In the genomic region with DNA sequence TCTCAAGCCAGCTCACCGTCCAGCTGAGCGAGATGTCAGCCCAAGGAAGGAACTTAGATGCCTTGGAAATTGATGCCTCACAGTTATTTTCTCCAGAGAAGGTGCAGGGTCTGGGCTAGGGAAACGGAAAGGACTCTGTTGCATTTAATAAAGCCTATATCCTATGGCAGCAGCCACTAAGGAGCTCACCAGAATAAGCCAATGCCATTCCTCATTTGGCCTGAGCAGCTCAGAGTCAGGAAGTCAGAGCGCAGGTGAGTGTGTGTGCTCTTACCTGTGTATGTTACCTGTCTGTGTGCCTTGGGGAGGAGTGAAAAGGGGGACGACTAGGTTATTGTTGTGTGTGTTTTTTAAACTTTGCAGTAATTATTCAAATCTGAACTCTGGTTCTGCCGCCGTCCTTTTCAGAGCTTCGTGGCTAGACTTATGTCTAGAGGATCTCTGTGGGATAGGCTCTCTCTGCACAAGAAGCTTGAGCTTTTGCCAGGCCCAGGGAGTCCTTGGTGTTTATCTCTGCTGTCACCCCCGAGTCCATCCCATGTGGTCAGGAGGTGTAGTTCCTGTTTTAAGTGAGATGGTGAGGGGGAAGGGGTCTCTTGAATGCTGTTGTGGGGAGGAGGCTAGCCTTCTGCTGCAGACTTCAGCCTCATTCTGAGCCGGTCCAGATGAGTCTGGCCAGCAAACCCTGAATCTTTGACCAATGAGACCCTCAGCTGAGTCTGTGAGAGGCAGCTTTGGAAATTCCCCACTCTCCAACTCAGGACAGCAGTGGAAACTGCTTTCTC, we compare ENCODE assay signal across 8 cellular contexts. TPM values are rescaled to one million over a fixed set of nuclear protein-coding genes. Genes with fewer than 3 reads are reported as not detected.
DNase-seq lines count a peak whose midpoint lies in the region; ATAC-seq and TF ChIP-seq lines count a peak whose summit lies in the region.

No MANE protein-coding gene starts in this region.

- H3K4me1 Mint-ChIP-seq in osteocyte (ENCODE audit: unreplicated experiment): peaks cover 27% of the 10 kb centered on the region

- H3K36me3 ChIP-seq in body of pancreas (replicated peaks in 1 of 2; ENCODE audit: insufficient read depth in 1 of 2, low read depth in 2 of 2): no peaks in the 10 kb centered on the region

- 33 to 34% methylated on average over 10 of the region's 10 CpGs for WGBS in body of pancreas, 2 donors

- no peaks in the 10 kb centered on the region for H3K9me3 ChIP-seq in body of pancreas

- peaks cover 19% of the 10 kb centered on the region for H3K27me3 Mint-ChIP-seq in osteocyte (ENCODE audit: unreplicated experiment)

- H3K4me1 ChIP-seq in body of pancreas: peaks cover 29% of the 10 kb centered on the region

- no peak for TF ChIP-seq CTCF in body of pancreas (IDR thresholded peaks at IDR 0.05)
- no peak for TF ChIP-seq CTCF in osteocyte (IDR thresholded peaks at IDR 0.05)

- TF ChIP-seq POLR2A in body of pancreas (IDR thresholded peaks at IDR 0.05) (no peak), GM18505 (IDR thresholded peaks at IDR 0.05; ENCODE audit: borderline replicate concordance, extremely low read depth, insufficient read depth, insufficient read length) (no peak)

- intact Hi-C loops in body of pancreas (cut with DNase I): no loop called here
- intact Hi-C loops in left ventricle myocardium superior (cut with micrococcal nuclease): no loop called here

- no peak overlapping the region for H3K27ac Mint-ChIP-seq in osteocyte (ENCODE audit: unreplicated experiment)

- H3K9me3 Mint-ChIP-seq in osteocyte (ENCODE audit: unreplicated experiment): no peaks in the 10 kb centered on the region

- no peaks in the 10 kb centered on the region for H3K36me3 Mint-ChIP-seq in osteocyte (ENCODE audit: unreplicated experiment)

- DNase-seq in CMK (ENCODE audit: low read depth) (peak; percentile 63), NAMALWA (ENCODE audit: low spot score) (peak; percentile 48), body of pancreas (peak in 1 of 4 donors; percentile 24), osteocyte (ENCODE audit: extremely low spot score, unreplicated experiment) (peak; percentile 54), NCI-H1048 (lab: John Stamatoyannopoulos, UW) (no peak), left ventricle myocardium superior (no peak)

- H3K27me3 ChIP-seq in body of pancreas: no peaks in the 10 kb centered on the region

- peak overlapping the region in 3 of 4 donors; percentile 27 to 49 (median 40) for H3K27ac ChIP-seq in body of pancreas

- H3K4me3 ChIP-seq in body of pancreas: no peak overlapping the region

- ATAC-seq in body of pancreas (peak; percentile 9), left ventricle myocardium superior (no peak), GM18505 (IDR thresholded peaks at IDR 0.05; ENCODE audit: unreplicated experiment) (no peak), HG02759 (IDR thresholded peaks at IDR 0.05; ENCODE audit: unreplicated experiment) (no peak)

- H3K4me3 Mint-ChIP-seq in osteocyte (ENCODE audit: unreplicated experiment): peak overlapping the region; percentile 80

RNA-seq across cellular contexts. Expression of gene TMCC2, which starts 2.4 kb away (rescaled TPM):
- 1 to 10 TPM; 1.3 to 1.6 TPM for total RNA-seq in body of pancreas
- 3.4 and 4.7 TPM in 2 replicates for total RNA-seq in osteocyte
- total RNA-seq in left ventricle myocardium superior: 1.3 TPM

RNA-seq across cellular contexts. Expression of gene DSTYK, which starts 18.6 kb away (rescaled TPM):
- total RNA-seq in body of pancreas (1 to 10 TPM; 6.5 to 8.6 TPM), osteocyte (15.3 and 15.6 TPM in 2 replicates), left ventricle myocardium superior (6.1 TPM)

Comparison
In these comparisons a context has a peak if more than half of its experiments do, and no peak if none do; other contexts are left out.
1. DNase-seq: peak in CMK (single experiment), NAMALWA (single experiment) and osteocyte (single experiment); none in NCI-H1048 (single experiment) and left ventricle myocardium superior (single experiment).